19 cellular contexts compared by ENCODE assay signal in the genomic region with DNA sequence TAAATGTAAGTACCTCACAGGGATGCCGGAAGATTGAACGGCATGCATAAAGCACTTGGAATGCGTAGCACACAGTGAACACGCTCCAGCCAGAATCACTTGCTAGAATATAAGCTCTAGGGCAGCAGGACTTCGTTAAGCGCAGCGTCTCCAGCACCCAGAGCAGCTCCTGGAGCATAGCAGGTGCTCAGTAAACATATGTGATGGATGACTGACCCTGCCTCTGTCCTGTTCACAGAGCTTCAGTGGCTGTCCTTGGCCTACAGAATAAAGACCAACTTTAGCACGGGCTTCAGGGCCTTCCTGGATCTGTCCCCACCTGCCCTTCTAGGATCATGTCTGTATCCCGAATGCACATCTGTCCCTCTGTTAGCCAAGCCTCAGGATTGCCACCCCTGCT. TPM values are rescaled to one million over a fixed set of nuclear protein-coding genes. Genes with fewer than 3 reads are reported as not detected.
"Had no signal": no experiment of that assay in that cellular context is flagged by ENCODE, and none has a peak within 500 bp of the region (broad histone marks: within the 10 kb centered on the region; RNA-seq: fewer than 3 reads in every experiment).

No MANE protein-coding gene starts in this region.

- H3K4me3 Mint-ChIP-seq: activated CD4-positive, alpha-beta T cell treated with anti-CD3 and anti-CD28 coated beads, Interleukin-2, amount 10 ng/mL, durations not matched to agents 24 days and 14 days; activated T-helper 17 cell treated with anti-CD3 and anti-CD28 coated beads, Interleukin-2, amount 50 U/mL, for 72 hours had no signal

- H3K27me3 ChIP-seq: body of pancreas, right atrium auricular region, vagina had no signal

- H3K4me3 ChIP-seq: body of pancreas, coronary artery, gastrocnemius medialis, hepatocyte, right atrium auricular region, tibial artery, vagina had no signal

- H3K36me3 ChIP-seq: gastrocnemius medialis, right atrium auricular region, tibial artery, vagina, WERI-Rb-1 had no signal

- H3K27ac ChIP-seq: coronary artery, gastrocnemius medialis, right atrium auricular region, tibial artery, vagina, WERI-Rb-1 had no signal

- H3K9me3 ChIP-seq: body of pancreas, gastrocnemius medialis, right atrium auricular region, tibial artery, vagina had no signal

- H3K79me2 ChIP-seq: hepatocyte had no signal

- DNase-seq: activated CD4-positive, alpha-beta T cell treated with anti-CD3 and anti-CD28 coated beads, Interleukin-2, amount 10 ng/mL, durations not matched to agents 24 days and 14 days; activated naive CD4-positive, alpha-beta T cell treated with anti-CD3 and anti-CD28 coated beads, Interleukin-2, amount 50 U/mL, for 16 hours; amniotic stem cell; body of pancreas; central memory CD4-positive, alpha-beta T cell; effector CD8-positive, alpha-beta T cell; gastrocnemius medialis; kidney glomerular epithelial cell; midbrain; naive B cell; small intestine; tibial artery; WERI-Rb-1 had no signal

- ATAC-seq: activated T-helper 17 cell treated with anti-CD3 and anti-CD28 coated beads, Interleukin-2, amount 50 U/mL, for 72 hours; body of pancreas; gastrocnemius medialis had no signal

- H2AFZ ChIP-seq: hepatocyte had no signal

- H3K4me1 ChIP-seq: gastrocnemius medialis had no signal

- H3K27me3 Mint-ChIP-seq: activated CD4-positive, alpha-beta T cell treated with anti-CD3 and anti-CD28 coated beads, Interleukin-2, amount 10 ng/mL, durations not matched to agents 24 days and 14 days; activated T-helper 17 cell treated with anti-CD3 and anti-CD28 coated beads, Interleukin-2, amount 50 U/mL, for 72 hours; naive B cell had no signal

- H3K4me2 ChIP-seq: hepatocyte had no signal

- H3K9me3 Mint-ChIP-seq: activated CD4-positive, alpha-beta T cell treated with anti-CD3 and anti-CD28 coated beads, Interleukin-2, amount 10 ng/mL, durations not matched to agents 24 days and 14 days; activated T-helper 17 cell treated with anti-CD3 and anti-CD28 coated beads, Interleukin-2, amount 50 U/mL, for 72 hours; naive B cell had no signal

RNA-seq across cellular contexts. Expression of a gene that starts 41.9 kb away (rescaled TPM):
- polyA plus RNA-seq: fibroblast of lung had no signal
